ENCODE assay signal across 8 cellular contexts in the genomic region with DNA sequence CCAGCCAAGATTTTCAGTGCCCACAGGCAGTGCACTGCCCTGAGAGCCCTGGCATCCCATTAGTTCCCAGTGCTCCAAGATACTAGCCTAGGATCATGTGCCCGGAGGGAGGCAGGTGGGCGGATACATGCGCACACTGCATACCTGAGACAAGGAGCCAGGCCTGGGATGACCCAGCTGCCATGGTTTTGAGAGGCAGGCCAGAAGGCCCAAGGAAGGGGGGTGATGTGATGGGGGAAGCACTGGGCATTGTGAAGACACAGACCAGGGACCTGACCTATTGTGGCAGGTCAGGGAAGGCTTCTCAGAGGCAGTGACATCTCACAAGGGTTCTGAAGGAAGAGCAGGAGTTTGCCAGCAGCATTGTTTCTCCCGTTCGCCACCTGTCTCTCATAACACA. TPM values are rescaled to one million over a fixed set of nuclear protein-coding genes. Genes with fewer than 3 reads are reported as not detected.
DNase-seq lines count a peak whose midpoint lies in the region; ATAC-seq and TF ChIP-seq lines count a peak whose summit lies in the region.

No MANE protein-coding gene starts in this region.

- peak overlapping the region; percentile 86 to 91 for H3K4me3 Mint-ChIP-seq in CD14-positive monocyte

- ATAC-seq in HG03378 (IDR thresholded peaks at IDR 0.05; ENCODE audit: unreplicated experiment) = no peak

- peak overlapping the region; percentile 99 for H3K27ac ChIP-seq in muscle layer of duodenum (ENCODE audit: low read length)

- H3K27me3 Mint-ChIP-seq in CD14-positive monocyte (ENCODE audit: low read depth in 3 of 3) = peaks cover 2 to 5% (median 3%) of the 10 kb centered on the region in 3 donors

- peaks cover 34 to 66% of the 10 kb centered on the region in 2 donors for H3K4me1 ChIP-seq in muscle layer of duodenum (ENCODE audit: control insufficient read depth in 1 of 2, insufficient read depth in 2 of 2, low read length in 2 of 2)

- no peaks in the 10 kb centered on the region for H3K9me3 ChIP-seq in muscle layer of duodenum (ENCODE audit: control insufficient read depth in 1 of 2, low read length in 2 of 2)

- peaks cover 45 to 48% of the 10 kb centered on the region in 2 donors for H3K36me3 Mint-ChIP-seq in CD14-positive monocyte

- no peaks in the 10 kb centered on the region for H3K27me3 ChIP-seq in muscle layer of duodenum (ENCODE audit: low read depth, low read length)

- peaks cover 31 to 41% of the 10 kb centered on the region in 2 donors for H3K36me3 ChIP-seq in muscle layer of duodenum (ENCODE audit: control insufficient read depth in 1 of 2, insufficient read depth in 2 of 2, low read length in 2 of 2)

- no peak for DNase-seq in CD14-positive monocyte (ENCODE audit: low spot score)
- peak; percentile 44 for DNase-seq in NCI-H226
- peak in 1 of 2 donors; percentile 16 for DNase-seq in cardiac fibroblast (ENCODE audit: low read depth in 2 of 2)
- no peak for DNase-seq in GM03348 (ENCODE audit: low spot score)
- DNase-seq in HPDE6-E6E7 (ENCODE audit: extremely low spot score) = no peak
- DNase-seq in HUDEP-2 (lab: John Stamatoyannopoulos, UW; ENCODE audit: unreplicated experiment in 76 of 76) = no peak

- TF ChIP-seq CTCF in CD14-positive monocyte (IDR thresholded peaks at IDR 0.05) (no peak), cardiac fibroblast (IDR thresholded peaks at IDR 0.05; ENCODE audit: low read depth, low read length) (no peak)

- H3K9me3 Mint-ChIP-seq in CD14-positive monocyte = no peaks in the 10 kb centered on the region

- intact Hi-C loops in CD14-positive monocyte (cut with micrococcal nuclease) = loop anchor here in 1 of 2 donors (10.0 kb wide), 1 partner anchor 1173 kb away; a partner anchor contains a TSS

- peaks cover 72% of the 10 kb centered on the region for H3K4me1 Mint-ChIP-seq in CD14-positive monocyte

- H3K27ac Mint-ChIP-seq in CD14-positive monocyte = peak overlapping the region; percentile 95 to 99 (median 98)

- peak overlapping the region; percentile 74 to 88 for H3K4me3 ChIP-seq in cardiac fibroblast (replicated peaks in 1 of 2; ENCODE audit: low read depth in 2 of 2, low read length in 2 of 2)
- H3K4me3 ChIP-seq in muscle layer of duodenum (ENCODE audit: low read depth in 1 of 2, low read length in 2 of 2) = peak overlapping the region; percentile 74 to 98

RNA-seq across cellular contexts. Expression of a gene that starts 3.6 kb away (rescaled TPM):
- polyA plus RNA-seq in CD14-positive monocyte = 1 to 10 TPM; 5.2 to 5.8 TPM

RNA-seq across cellular contexts. Expression of a gene that starts 36.6 kb away (rescaled TPM):
- polyA plus RNA-seq in CD14-positive monocyte = 10 to 100 TPM; 79.2 to 99.8 TPM
